ENCODE assay signal across 21 cellular contexts in genomic region chr21:36762636-36763035, GRCh38.
DNase-seq lines count a peak whose midpoint lies in the region; ATAC-seq, FAIRE-seq and TF ChIP-seq lines count a peak whose summit lies in the region.
"Had no signal": no experiment of that assay in that cellular context is flagged by ENCODE, and none has a peak within 500 bp of the region (broad histone marks: within the 10 kb centered on the region; RNA-seq: fewer than 3 reads in every experiment).

No MANE protein-coding gene starts in this region.

- in situ Hi-C loops in K562 (cut with MboI), result no loop called here

- no peak for TF ChIP-seq EP300 in K562 (IDR thresholded peaks at IDR 0.05; ENCODE audit: low read length)
- no peak for TF ChIP-seq EP300 in ovary (IDR thresholded peaks at IDR 0.05)

- H3K9me3 ChIP-seq in K562 (replicated peaks; ENCODE audit: control insufficient read depth, insufficient read depth, low read depth, low read length) (no peaks in the 10 kb centered on the region), ovary (no peaks in the 10 kb centered on the region)
- H3K9me3 ChIP-seq: BE2C had no signal

- intact Hi-C loops in K562 (cut with micrococcal nuclease) (no loop called here), ovary (cut with DNase I) (no loop called here)

- H3K36me3 ChIP-seq in K562 (ENCODE audit: control insufficient read depth, insufficient read depth, low read length) (no peaks in the 10 kb centered on the region), ovary (no peaks in the 10 kb centered on the region)
- H3K36me3 ChIP-seq: BE2C had no signal

- TF ChIP-seq RAD21 in K562 (CRISPR knock-in tag; conservative IDR thresholded peaks at IDR 0.05 in 1 of 2, IDR thresholded peaks at IDR 0.05 in 1 of 2), result no peak

- BruUV-seq in K562 (replicated peaks; lab: Mats Ljungman, UMichigan), result no TSS peak

- H3K27me3 ChIP-seq in K562 (ENCODE audit: control insufficient read depth in 2 of 2, insufficient read depth in 2 of 2, low read length in 2 of 2), result no peaks in the 10 kb centered on the region
- H3K27me3 ChIP-seq in ovary, result no peaks in the 10 kb centered on the region
- H3K27me3 ChIP-seq: BE2C had no signal

- CTCF ChIA-PET in K562 (lab: Yijun Ruan, JAX; ENCODE audit: low intra/inter-chr PET ratio), result no interaction called here

- TF ChIP-seq POLR2A in K562 (conservative IDR thresholded peaks at IDR 0.05), result no peak
- no peak for TF ChIP-seq POLR2A in ovary (IDR thresholded peaks at IDR 0.05)
- TF ChIP-seq POLR2A in H54 (IDR thresholded peaks at IDR 0.05; ENCODE audit: low read depth, low read length), result no peak

- H3K4me2 ChIP-seq in K562 (ENCODE audit: insufficient read depth, low read length), result no peak overlapping the region

- DNase-seq in K562 (ENCODE audit: extremely low read depth in 1 of 4, low spot score in 3 of 4), result no peak
- peak; percentile 41 for DNase-seq in left kidney (ENCODE audit: low read depth, low spot score)
- DNase-seq in ovary, result peak in 4 of 5 donors; percentile 35 to 74 (median 40)
- DNase-seq in HK-2 (ENCODE audit: unreplicated experiment), result no peak
- no peak for DNase-seq in SKM-1 (lab: John Stamatoyannopoulos, UW; ENCODE audit: unreplicated experiment)
- DNase-seq in H54 (ENCODE audit: insufficient read length, low spot score), result no peak
- DNase-seq: ACHN; BE2C; C1 segment of cervical spinal cord; CD4-positive, CD25-positive, alpha-beta regulatory T cell; CD8-positive, alpha-beta memory T cell; COR-L47; DMS 273 treated with DMSO at 0.1 percent for 48 hours; DMS53; GM23248; HCEC 1CT; HFFc6 had no signal

- H3K4me1 ChIP-seq in K562 (replicated peaks in 1 of 2; ENCODE audit: control insufficient read depth in 2 of 2, insufficient read depth in 2 of 2, low read length in 2 of 2) (no peaks in the 10 kb centered on the region), ovary (ENCODE audit: insufficient read depth) (no peaks in the 10 kb centered on the region)
- H3K4me1 ChIP-seq: BE2C had no signal

- POLR2A ChIA-PET in K562 (lab: Yijun Ruan, JAX), result interaction anchor here (0.6 to 1.0 kb wide), 2 partner anchors 10 to 40 kb away, joined by 3 read pairs; no protein-coding TSS in a partner anchor

- ATAC-seq in K562, result no peak

- WGBS in K562 (ENCODE audit: insufficient coverage, low coverage, missing lambda C conversion rate), result 52% methylated on average over 9 of the region's 9 CpGs
- 20 to 56% (median 35%) methylated on average over 9 of the region's 9 CpGs for WGBS in ovary, 3 donors

- H3K27ac ChIP-seq in K562 (ENCODE audit: extremely low read depth, low read depth, low read length) (no peak overlapping the region), ovary (no peak overlapping the region)
- H3K27ac ChIP-seq: GM23248 had no signal

- FAIRE-seq in K562 (lab: Jason Lieb, UNC) (peak; percentile 11), H54 (lab: Jason Lieb, UNC) (no peak)
- FAIRE-seq: A204.1, G401.6, GM12891, GM19239 had no signal

- no peaks in the 10 kb centered on the region for H3K79me2 ChIP-seq in K562 (ENCODE audit: control insufficient read depth, insufficient read depth, low read length)

- no peaks in the 10 kb centered on the region for H3K9me1 ChIP-seq in K562 (ENCODE audit: control insufficient read depth, insufficient read depth, low read length)

- H4K20me1 ChIP-seq in K562 (replicated peaks; ENCODE audit: control insufficient read depth, insufficient read depth, low read length), result no peaks in the 10 kb centered on the region

- no peak overlapping the region for H2AFZ ChIP-seq in K562 (ENCODE audit: low read depth, low read length)
- H2AFZ ChIP-seq: GM23248 had no signal

- H3K4me3 ChIP-seq in K562 (no peak overlapping the region), ovary (no peak overlapping the region)
- H3K4me3 ChIP-seq: GM23248 had no signal

- H3K9ac ChIP-seq in K562 (ENCODE audit: insufficient read depth in 1 of 2, low read depth in 2 of 2, low read length in 2 of 2), result no peak overlapping the region
- H3K9ac ChIP-seq: GM23248 had no signal

- TF ChIP-seq CTCF in K562 (IDR thresholded peaks at IDR 0.05 in 2 of 3, conservative IDR thresholded peaks at IDR 0.05 in 1 of 3; ENCODE audit: insufficient read depth in 2 of 3, low read depth in 1 of 3, low read length in 3 of 3), result no peak
- TF ChIP-seq CTCF in ovary (IDR thresholded peaks at IDR 0.05), result no peak

TF ChIP-seq in K562, 482 proteins besides CTCF, POLR2A, EP300 and RAD21 (continues in another document):
- no peak for TF ChIP-seq TCFL5 (CRISPR knock-in tag; conservative IDR thresholded peaks at IDR 0.05)
- no peak for TF ChIP-seq ILF3 (IDR thresholded peaks at IDR 0.05; ENCODE audit: borderline replicate concordance)
- no peak for TF ChIP-seq CTCFL (IDR thresholded peaks at IDR 0.05; ENCODE audit: borderline replicate concordance, insufficient read depth, low read depth, low read length, poor library complexity, severe bottlenecking)
- TF ChIP-seq BRF1 (IDR thresholded peaks at IDR 0.05; ENCODE audit: borderline replicate concordance, extremely low read depth, insufficient read length), result no peak
- no peak for TF ChIP-seq CREB1 (IDR thresholded peaks at IDR 0.05)
- no peak for TF ChIP-seq CREB1 (CRISPR knock-in tag; IDR thresholded peaks at IDR 0.05)
- TF ChIP-seq ZNF12 (CRISPR knock-in tag; IDR thresholded peaks at IDR 0.05), result no peak
- TF ChIP-seq NRF1 (conservative IDR thresholded peaks at IDR 0.05 in 1 of 2, IDR thresholded peaks at IDR 0.05 in 1 of 2), result no peak
- TF ChIP-seq ILK (tag; IDR thresholded peaks at IDR 0.05; ENCODE audit: borderline replicate concordance, low read depth), result no peak
- TF ChIP-seq SIN3A (IDR thresholded peaks at IDR 0.05; ENCODE audit: borderline replicate concordance in 2 of 2, control insufficient read depth in 1 of 2, low read depth in 2 of 2, low read length in 2 of 2), result no peak
- no peak for TF ChIP-seq ZFP91 (CRISPR knock-in tag; IDR thresholded peaks at IDR 0.05)
- TF ChIP-seq ZHX1 (conservative IDR thresholded peaks at IDR 0.05; ENCODE audit: low read length), result no peak
- TF ChIP-seq NFRKB (IDR thresholded peaks at IDR 0.05; ENCODE audit: low read depth), result no peak

Comparison
In these comparisons a context has a peak if more than half of its experiments do, and no peak if none do; other contexts are left out.
1. DNase-seq: peak in left kidney (single experiment) and ovary (4 of 5); none in K562 (0 of 4), HK-2 (single experiment), SKM-1 (single experiment) and H54 (single experiment).